17 cellular contexts compared by ENCODE assay signal in genomic region chrX:123755107-123755506, GRCh38. TPM values are rescaled to one million over a fixed set of nuclear protein-coding genes. Genes with fewer than 3 reads are reported as not detected.
DNase-seq lines count a peak whose midpoint lies in the region; ATAC-seq and TF ChIP-seq lines count a peak whose summit lies in the region.
"Had no signal": no experiment of that assay in that cellular context is flagged by ENCODE, and none has a peak within 500 bp of the region (broad histone marks: within the 10 kb centered on the region; RNA-seq: fewer than 3 reads in every experiment).

No MANE protein-coding gene starts in this region.

- H3K9me2 ChIP-seq in HCT116 (ENCODE audit: insufficient read depth), result no peaks in the 10 kb centered on the region

- TF ChIP-seq CTCF in HCT116 (IDR thresholded peaks at IDR 0.05 in 2 of 3, conservative IDR thresholded peaks at IDR 0.05 in 1 of 3; ENCODE audit: borderline replicate concordance in 1 of 3, insufficient read depth in 1 of 3, low read depth in 2 of 3, low read length in 2 of 3), result no peak
- TF ChIP-seq CTCF in endothelial cell (IDR thresholded peaks at IDR 0.05; ENCODE audit: unreplicated experiment), result no peak
- no peak for TF ChIP-seq CTCF in left lung (IDR thresholded peaks at IDR 0.05)
- no peak for TF ChIP-seq CTCF in progenitor cell of endocrine pancreas (IDR thresholded peaks at IDR 0.05; ENCODE audit: unreplicated experiment)

- no peak overlapping the region for H2AFZ ChIP-seq in HCT116 (ENCODE audit: low read depth, low read length, poor library complexity, severe bottlenecking)

- H3K4me1 Mint-ChIP-seq in endothelial cell (ENCODE audit: unreplicated experiment), result no peaks in the 10 kb centered on the region
- H3K4me1 Mint-ChIP-seq in progenitor cell of endocrine pancreas (ENCODE audit: low read depth), result no peaks in the 10 kb centered on the region

- H3K9me3 Mint-ChIP-seq in endothelial cell (ENCODE audit: unreplicated experiment) (no peaks in the 10 kb centered on the region), progenitor cell of endocrine pancreas (ENCODE audit: low read depth) (peaks cover 31% of the 10 kb centered on the region)
- H3K9me3 Mint-ChIP-seq: CD8-positive, alpha-beta T cell had no signal

- POLR2A ChIA-PET in HCT116 (lab: Charles Lee), result no interaction called here

- H3K27me3 Mint-ChIP-seq in endothelial cell (ENCODE audit: unreplicated experiment), result no peaks in the 10 kb centered on the region
- no peaks in the 10 kb centered on the region for H3K27me3 Mint-ChIP-seq in progenitor cell of endocrine pancreas

- H3K27me3 ChIP-seq in HCT116 (ENCODE audit: insufficient read depth, low read length) (no peaks in the 10 kb centered on the region), left lung (no peaks in the 10 kb centered on the region)
- H3K27me3 ChIP-seq: BE2C had no signal

- no peak for TF ChIP-seq POLR2A in HCT116 (IDR thresholded peaks at IDR 0.05; ENCODE audit: borderline replicate concordance, extremely low read depth, insufficient read depth, insufficient read length)

- intact Hi-C loops in HCT116 (cut with micrococcal nuclease), result no loop called here
- intact Hi-C loops in left lung (cut with DNase I), result no loop called here

- CTCF ChIA-PET in HCT116 (lab: Charles Lee), result no interaction called here

- H3K36me3 Mint-ChIP-seq in endothelial cell (ENCODE audit: low read depth, unreplicated experiment) (no peaks in the 10 kb centered on the region), progenitor cell of endocrine pancreas (ENCODE audit: insufficient read depth) (peaks cover 2% of the 10 kb centered on the region)
- H3K36me3 Mint-ChIP-seq: CD8-positive, alpha-beta T cell had no signal

- H3K4me3 ChIP-seq in HCT116 (replicated peaks in 1 of 2; ENCODE audit: low read depth in 1 of 2, low read length in 2 of 2) (no peak overlapping the region), left lung (no peak overlapping the region)
- H3K4me3 ChIP-seq: HAP-1 had no signal

- H3K79me2 ChIP-seq in HCT116 (ENCODE audit: insufficient read depth, low read length), result no peaks in the 10 kb centered on the region

- no peak for TF ChIP-seq RAD21 in HCT116 (IDR thresholded peaks at IDR 0.05; ENCODE audit: low read depth)

- no peak overlapping the region for H3K9ac ChIP-seq in HCT116 (ENCODE audit: low read length)

- ATAC-seq in HCT116 (no peak), left lung (peak; percentile 71), GM19397 (IDR thresholded peaks at IDR 0.05; ENCODE audit: unreplicated experiment) (no peak)
- ATAC-seq: CD8-positive, alpha-beta T cell had no signal

- H3K27ac ChIP-seq in HCT116 (ENCODE audit: low read depth, low read length) (no peak overlapping the region), left lung (no peak overlapping the region)
- H3K27ac ChIP-seq: C4-2B had no signal

- peaks cover 3 to 17% of the 10 kb centered on the region in 2 experiments; a peak in 2 of 4 replicates for H3K4me1 ChIP-seq in HCT116 (ENCODE audit: control insufficient read depth in 1 of 2, insufficient read depth in 2 of 2, low read length in 2 of 2)
- H3K4me1 ChIP-seq in left lung, result no peaks in the 10 kb centered on the region
- H3K4me1 ChIP-seq: BE2C had no signal

- no peaks in the 10 kb centered on the region for H3K9me3 ChIP-seq in HCT116 (ENCODE audit: control insufficient read depth in 1 of 2, insufficient read depth in 1 of 2, low read depth in 1 of 2, low read length in 2 of 2)
- H3K9me3 ChIP-seq in left lung, result no peaks in the 10 kb centered on the region
- H3K9me3 ChIP-seq: BE2C, HAP-1 had no signal

- H3K4me3 Mint-ChIP-seq in endothelial cell (ENCODE audit: unreplicated experiment) (no peak overlapping the region), progenitor cell of endocrine pancreas (ENCODE audit: low read depth) (no peak overlapping the region)
- H3K4me3 Mint-ChIP-seq: CD8-positive, alpha-beta T cell; HFFc6 had no signal

- peak overlapping the region; percentile 52 for H3K27ac Mint-ChIP-seq in endothelial cell (ENCODE audit: unreplicated experiment)
- no peak overlapping the region for H3K27ac Mint-ChIP-seq in progenitor cell of endocrine pancreas
- H3K27ac Mint-ChIP-seq: CD8-positive, alpha-beta T cell; HFFc6 had no signal

- no peaks in the 10 kb centered on the region for H3K36me3 ChIP-seq in HCT116 (ENCODE audit: control insufficient read depth in 1 of 2, insufficient read depth in 2 of 2, low read length in 2 of 2)
- no peaks in the 10 kb centered on the region for H3K36me3 ChIP-seq in left lung
- H3K36me3 ChIP-seq: BE2C, HAP-1 had no signal

- no TSS peak for BruUV-seq in HCT116 (replicated peaks; lab: Mats Ljungman, UMichigan)

- H4K20me1 ChIP-seq in HCT116 (ENCODE audit: insufficient read depth), result no peaks in the 10 kb centered on the region

- DNase-seq in HCT116 (ENCODE audit: low read depth, low spot score), result no peak
- peak; percentile 40 for DNase-seq in MV-4-11 (lab: John Stamatoyannopoulos, UW)
- no peak for DNase-seq in endothelial cell (ENCODE audit: low spot score)
- no peak for DNase-seq in left lung
- no peak for DNase-seq in CD1c-positive myeloid dendritic cell (ENCODE audit: extremely low spot score)
- no peak for DNase-seq in T-helper 9 cell
- DNase-seq in progenitor cell of endocrine pancreas (ENCODE audit: low spot score, unreplicated experiment), result no peak
- DNase-seq: BE2C; CD8-positive, alpha-beta T cell; COR-L47; DMS153; DMS79 treated with DMSO at 0.1 percent for 48 hours; GDM1; HFFc6 had no signal

- H3K4me2 ChIP-seq in HCT116 (ENCODE audit: low read length), result peak overlapping the region; percentile 26

- RAD21 ChIA-PET in HCT116 (lab: Charles Lee; ENCODE audit: low non-redundant PET in 1 of 2, low total read pairs in 2 of 2, uncharacterized antibody in 2 of 2, unreplicated experiment in 2 of 2), result interaction anchor here in 1 of 2 experiments (0.6 kb wide), 1 partner anchor 9 kb away, joined by 3 read pairs; no protein-coding TSS in a partner anchor

TF ChIP-seq in HCT116, 20 proteins besides CTCF, POLR2A, EP300 and RAD21:
- TF ChIP-seq MAX (IDR thresholded peaks at IDR 0.05), result no peak
- no peak for TF ChIP-seq ZBTB33 (IDR thresholded peaks at IDR 0.05; ENCODE audit: extremely low read depth, insufficient replicate concordance, low read length)
- no peak for TF ChIP-seq ELF1 (IDR thresholded peaks at IDR 0.05; ENCODE audit: borderline replicate concordance, low read depth)
- TF ChIP-seq POLR2AphosphoS5 (IDR thresholded peaks at IDR 0.05; ENCODE audit: low read depth, low read length), result no peak
- no peak for TF ChIP-seq SRF (IDR thresholded peaks at IDR 0.05; ENCODE audit: low read depth)
- no peak for TF ChIP-seq FOSL1 (IDR thresholded peaks at IDR 0.05; ENCODE audit: low read depth)
- no peak for TF ChIP-seq SP1 (IDR thresholded peaks at IDR 0.05; ENCODE audit: low read depth)
- no peak for TF ChIP-seq JUND (IDR thresholded peaks at IDR 0.05)
- no peak for TF ChIP-seq CEBPB (IDR thresholded peaks at IDR 0.05; ENCODE audit: low read depth)
- no peak for TF ChIP-seq ZFX (IDR thresholded peaks at IDR 0.05)
- TF ChIP-seq YY1 (IDR thresholded peaks at IDR 0.05; ENCODE audit: extremely low read depth, insufficient replicate concordance, low read depth, low read length), result no peak
- TF ChIP-seq EZH2 (IDR thresholded peaks at IDR 0.05), result no peak
- TF ChIP-seq SIN3A (IDR thresholded peaks at IDR 0.05; ENCODE audit: low read depth), result no peak
- no peak for TF ChIP-seq EGR1 (IDR thresholded peaks at IDR 0.05; ENCODE audit: low read depth)
- TF ChIP-seq ATF3 (IDR thresholded peaks at IDR 0.05), result no peak
- TF ChIP-seq TCF7L2 (IDR thresholded peaks at IDR 0.05; ENCODE audit: borderline replicate concordance, extremely low read depth, insufficient read depth, insufficient read length), result no peak
TF ChIP-seq in HCT116: peak in this region for 0.

RNA-seq across cellular contexts. Expression of gene THOC2, which starts 22.3 kb away (rescaled TPM):
- total RNA-seq in HCT116 (2021; ENCODE audit: unreplicated experiment) (85.3 TPM), endothelial cell (ENCODE audit: unreplicated experiment) (94.3 TPM), left lung (10 to 100 TPM; 78.2 to 87.7 TPM), progenitor cell of endocrine pancreas (116 and 118 TPM in 2 replicates)
- 23.0 and 27.3 TPM in 2 replicates for polyA plus RNA-seq in HCT116 (2012)
